10 cellular contexts compared by ENCODE assay signal in genomic region chr18:9017900-9018217, GRCh38.
DNase-seq lines count a peak whose midpoint lies in the region; ATAC-seq lines count a peak whose summit lies in the region.
"Had no signal": no experiment of that assay in that cellular context is flagged by ENCODE, and none has a peak within 500 bp of the region (broad histone marks: within the 10 kb centered on the region; RNA-seq: fewer than 3 reads in every experiment).

No MANE protein-coding gene starts in this region.

- peak overlapping the region; percentile 95 for H3K27ac Mint-ChIP-seq in activated naive CD8-positive, alpha-beta T cell
- H3K27ac Mint-ChIP-seq: CD4-positive, CD25-positive, alpha-beta regulatory T cell had no signal

- H3K9me3 ChIP-seq in right cardiac atrium (ENCODE audit: control insufficient read depth, low read length): no peaks in the 10 kb centered on the region

- H3K9me3 Mint-ChIP-seq in activated naive CD8-positive, alpha-beta T cell (ENCODE audit: low read depth): no peaks in the 10 kb centered on the region
- H3K9me3 Mint-ChIP-seq: CD4-positive, CD25-positive, alpha-beta regulatory T cell had no signal

- H3K4me3 Mint-ChIP-seq in activated naive CD8-positive, alpha-beta T cell: peak overlapping the region; percentile 77

- H3K27ac ChIP-seq in right cardiac atrium (ENCODE audit: low read length) (peak overlapping the region; percentile 76), substantia nigra (ENCODE audit: low read depth, low read length, poor library complexity, severe bottlenecking) (no peak overlapping the region)

- ATAC-seq in Right ventricle myocardium superior (ENCODE audit: poor library complexity) (peak; percentile 41), right cardiac atrium (peak in 1 of 2 donors; percentile 58), HG03342 (IDR thresholded peaks at IDR 0.05; ENCODE audit: unreplicated experiment) (no peak), GM21526 (IDR thresholded peaks at IDR 0.05; ENCODE audit: low FRiP score, unreplicated experiment) (no peak)

- intact Hi-C loops in Right ventricle myocardium superior (cut with DNase I): no loop called here
- intact Hi-C loops in cardiac septum (cut with DNase I): no loop called here
- intact Hi-C loops in right cardiac atrium (cut with DNase I): no loop called here

- DNase-seq in Right ventricle myocardium superior (no peak), cardiac septum (ENCODE audit: low spot score) (no peak), right cardiac atrium (no peak), substantia nigra (lab: John Stamatoyannopoulos, UW) (no peak)
- DNase-seq in activated naive CD4-positive, alpha-beta T cell (lab: John Stamatoyannopoulos, UW): no peak
- DNase-seq: CD4-positive, CD25-positive, alpha-beta regulatory T cell; central memory CD4-positive, alpha-beta T cell had no signal

- 37% methylated on average over 6 of the region's 6 CpGs for WGBS in right cardiac atrium

- H3K4me1 ChIP-seq in right cardiac atrium (ENCODE audit: control insufficient read depth, insufficient read depth, low read length): no peaks in the 10 kb centered on the region

- H3K36me3 Mint-ChIP-seq in activated naive CD8-positive, alpha-beta T cell: peaks cover 6% of the 10 kb centered on the region
- H3K36me3 Mint-ChIP-seq: CD4-positive, CD25-positive, alpha-beta regulatory T cell had no signal

- H3K27me3 ChIP-seq in right cardiac atrium (ENCODE audit: control insufficient read depth, insufficient read depth): no peaks in the 10 kb centered on the region

- no peak overlapping the region for H3K4me3 ChIP-seq in right cardiac atrium (ENCODE audit: low read length)

- peaks cover 11% of the 10 kb centered on the region for H3K4me1 Mint-ChIP-seq in activated naive CD8-positive, alpha-beta T cell (ENCODE audit: low read depth)

- peaks cover 2% of the 10 kb centered on the region for H3K27me3 Mint-ChIP-seq in activated naive CD8-positive, alpha-beta T cell
- H3K27me3 Mint-ChIP-seq: CD4-positive, CD25-positive, alpha-beta regulatory T cell had no signal
